In the genomic region with DNA sequence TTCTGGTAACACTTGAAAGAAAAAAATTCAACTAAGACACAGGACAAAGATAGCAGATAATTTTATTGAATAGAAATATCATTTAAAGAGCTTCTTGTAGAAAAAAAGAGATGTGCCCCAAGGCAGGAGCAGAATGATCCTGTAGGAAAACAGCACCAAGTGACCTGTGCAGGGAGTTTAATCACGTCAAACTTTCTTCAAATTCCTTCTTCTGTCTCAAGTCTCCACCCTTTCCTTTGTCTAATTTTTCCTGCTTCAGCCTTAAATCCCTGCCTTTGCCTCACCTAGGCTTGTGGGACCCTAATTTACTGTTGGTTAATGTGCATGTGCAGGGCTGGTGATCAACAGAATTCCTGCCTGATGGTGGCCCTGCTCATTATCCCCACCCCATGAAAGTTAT, we compare ENCODE assay signal across 24 cellular contexts.
DNase-seq lines count a peak whose midpoint lies in the region; ATAC-seq, FAIRE-seq and TF ChIP-seq lines count a peak whose summit lies in the region.
"Had no signal": no experiment of that assay in that cellular context is flagged by ENCODE, and none has a peak within 500 bp of the region (broad histone marks: within the 10 kb centered on the region; RNA-seq: fewer than 3 reads in every experiment).

No MANE protein-coding gene starts in this region.

- intact Hi-C loops in Calu3 (cut with micrococcal nuclease; ENCODE audit: unreplicated experiment): no loop called here

- peak overlapping the region; percentile 91 for H2BK120ac ChIP-seq in H1 (replicated peaks; ENCODE audit: low read depth, low read length)

- no peak overlapping the region for H2AFZ ChIP-seq in H1 (ENCODE audit: low read length)

- peak overlapping the region; percentile 98 for H2BK12ac ChIP-seq in H1 (ENCODE audit: low read depth, low read length)

- H3K23ac ChIP-seq in H1 (ENCODE audit: insufficient read length): no peak overlapping the region

- H3K27ac Mint-ChIP-seq in Calu3 (ENCODE audit: unreplicated experiment): peak overlapping the region; percentile 83
- H3K27ac Mint-ChIP-seq: CD8-positive, alpha-beta T cell; IgD-negative memory B cell had no signal

- peaks cover 16% of the 10 kb centered on the region for H3K9me3 Mint-ChIP-seq in Calu3 (ENCODE audit: low read depth, unreplicated experiment)
- H3K9me3 Mint-ChIP-seq: CD8-positive, alpha-beta T cell had no signal

- peak overlapping the region; percentile 46; the same call in 1 of the 2 replicates for H3K9ac ChIP-seq in HUES48 (ENCODE audit: low read depth, low read length)
- H3K9ac ChIP-seq in H1 (replicated peaks in 1 of 4; ENCODE audit: extremely low read depth in 1 of 4, low read depth in 3 of 4, low read length in 3 of 4): no peak overlapping the region
- H3K9ac ChIP-seq in iPS-18a (ENCODE audit: low read length): no peak overlapping the region

- ATAC-seq in GM19463 (IDR thresholded peaks at IDR 0.05; ENCODE audit: unreplicated experiment): no peak
- ATAC-seq: CD8-positive, alpha-beta T cell had no signal

- no peaks in the 10 kb centered on the region for H3K79me2 ChIP-seq in H1 (ENCODE audit: control insufficient read depth in 1 of 2, insufficient read depth in 2 of 2, low read length in 2 of 2)

- H3K36me3 ChIP-seq in HUES48 (ENCODE audit: control insufficient read depth, insufficient read depth, low read length) (no peaks in the 10 kb centered on the region), H1 (ENCODE audit: control insufficient read depth in 2 of 4, insufficient read depth in 4 of 4, low read length in 3 of 4) (peaks cover 0 to 5% (median 1%) of the 10 kb centered on the region in 4 experiments; a peak in 1 of 8 replicates), iPS-18a (ENCODE audit: control insufficient read depth, low read depth, low read length) (no peaks in the 10 kb centered on the region), tibial nerve (no peaks in the 10 kb centered on the region), Peyer's patch (no peaks in the 10 kb centered on the region)

- 13% methylated on average over 1 of the region's 1 CpG; no CpG with 5 or more reads in 1 of the 2 experiments for WGBS in H1 (ENCODE audit: extremely low coverage in 1 of 2, insufficient coverage in 1 of 2, insufficient read length in 1 of 2, insufficient replicate concordance in 2 of 2, low coverage in 1 of 2, low lambda C conversion rate in 2 of 2, missing lambda C conversion rate in 1 of 2), 2 experiments
- WGBS in tibial nerve, 2 donors: 17 to 28% methylated on average over 1 of the region's 1 CpG

- H4K20me1 ChIP-seq in H1 (replicated peaks in 1 of 2; ENCODE audit: control insufficient read depth in 1 of 2, insufficient read depth in 2 of 2, low read length in 2 of 2): no peaks in the 10 kb centered on the region

- TF ChIP-seq POLR2A in H1 (IDR thresholded peaks at IDR 0.05; ENCODE audit: control extremely low read depth in 1 of 2, low read depth in 2 of 2, low read length in 2 of 2) (no peak), tibial nerve (IDR thresholded peaks at IDR 0.05) (no peak), Peyer's patch (IDR thresholded peaks at IDR 0.05) (no peak)

- H3K79me1 ChIP-seq in H1 (ENCODE audit: low read depth, low read length): no peaks in the 10 kb centered on the region

- H2BK20ac ChIP-seq in H1 (ENCODE audit: low read length): peak overlapping the region; percentile 92

- no peak for TF ChIP-seq EP300 in H1 (IDR thresholded peaks at IDR 0.05; ENCODE audit: borderline replicate concordance in 1 of 2, low read depth in 2 of 2, low read length in 2 of 2)
- no peak for TF ChIP-seq EP300 in tibial nerve (IDR thresholded peaks at IDR 0.05)

- no peak overlapping the region for H3K56ac ChIP-seq in H1 (replicated peaks; ENCODE audit: insufficient read length, low read depth, low read length)

- peak overlapping the region; percentile 97 for H2BK5ac ChIP-seq in H1 (ENCODE audit: low read depth, low read length)

- H3K36me3 Mint-ChIP-seq in Calu3 (ENCODE audit: insufficient read depth, unreplicated experiment): peaks cover 16% of the 10 kb centered on the region
- H3K36me3 Mint-ChIP-seq: CD8-positive, alpha-beta T cell; IgD-negative memory B cell had no signal

- H3K4me1 ChIP-seq in HUES48 (ENCODE audit: control insufficient read depth, insufficient read depth, low read length) (peaks cover 28% of the 10 kb centered on the region), H1 (replicated peaks in 1 of 4; ENCODE audit: control insufficient read depth in 3 of 4, insufficient read depth in 4 of 4, low read length in 3 of 4) (peaks cover 0 to 12% (median 7%) of the 10 kb centered on the region in 4 experiments; a peak in 6 of 7 replicates), iPS-18a (ENCODE audit: control insufficient read depth, low read depth, low read length) (peaks cover 24% of the 10 kb centered on the region), tibial nerve (no peaks in the 10 kb centered on the region), Peyer's patch (no peaks in the 10 kb centered on the region)

- no peaks in the 10 kb centered on the region; the same call in 1 of the 2 replicates for H3K23me2 ChIP-seq in H1 (ENCODE audit: low read depth, low read length)

- H3K9me3 ChIP-seq in HUES48 (ENCODE audit: control insufficient read depth, insufficient read depth, low read length) (peaks cover 13% of the 10 kb centered on the region), H1 (ENCODE audit: insufficient read depth in 2 of 2, low read depth in 1 of 2, low read length in 1 of 2) (peaks cover 3 to 4% of the 10 kb centered on the region in 2 experiments; a peak in 2 of 4 replicates), iPS-18a (ENCODE audit: control insufficient read depth, low read depth, low read length) (no peaks in the 10 kb centered on the region), tibial nerve (no peaks in the 10 kb centered on the region), Peyer's patch (no peaks in the 10 kb centered on the region)

- peak overlapping the region; percentile 14 for H3K4me3 Mint-ChIP-seq in Calu3 (ENCODE audit: low read depth, unreplicated experiment)
- H3K4me3 Mint-ChIP-seq: CD8-positive, alpha-beta T cell; IgD-negative memory B cell had no signal

- no peak overlapping the region for H4K8ac ChIP-seq in H1 (ENCODE audit: extremely low read depth, insufficient read depth, low read length)

- peak overlapping the region; percentile 87 for H4K91ac ChIP-seq in H1 (replicated peaks; ENCODE audit: insufficient read length, low read length)

- TF ChIP-seq RAD21 in H1 (IDR thresholded peaks at IDR 0.05 in 1 of 2, conservative IDR thresholded peaks at IDR 0.05 in 1 of 2; ENCODE audit: low read depth in 2 of 2, low read length in 2 of 2): no peak

- peak overlapping the region; percentile 95; the same call in 1 of the 2 replicates for H2AK5ac ChIP-seq in H1 (ENCODE audit: low read depth, low read length)

- CTCF ChIA-PET in Calu3 (lab: Charles Lee): no interaction called here
- CTCF ChIA-PET in H1 (lab: Charles Lee; ENCODE audit: partially characterized antibody): no interaction called here

- H3K27me3 Mint-ChIP-seq in Calu3 (ENCODE audit: unreplicated experiment): no peaks in the 10 kb centered on the region
- H3K27me3 Mint-ChIP-seq: IgD-negative memory B cell had no signal

- no peak for FAIRE-seq in H1 (lab: Jason Lieb, UNC)
- FAIRE-seq: D721Med had no signal

- H3K14ac ChIP-seq in H1 (ENCODE audit: insufficient read length): no peak overlapping the region

- H3K4me3 ChIP-seq in HUES48 (ENCODE audit: low read depth, low read length) (peak overlapping the region; percentile 36), H1 (ENCODE audit: extremely low read depth in 1 of 4, insufficient read depth in 2 of 4, low read depth in 3 of 4, low read length in 4 of 4) (peak overlapping the region in 1 of 4 experiments; percentile 27; a peak in 1 of 8 replicates), iPS-18a (ENCODE audit: low read length) (peak overlapping the region; percentile 44), tibial nerve (no peak overlapping the region), Peyer's patch (no peak overlapping the region)

- peak overlapping the region; percentile 78 for H4K5ac ChIP-seq in H1 (ENCODE audit: insufficient read length, low read depth, low read length)

- POLR2A ChIA-PET in H1 (lab: Charles Lee; ENCODE audit: partially characterized antibody): no interaction called here

- peak; percentile 8 for DNase-seq in Calu3
- no peak for DNase-seq in H1 (ENCODE audit: low read depth in 1 of 2, low spot score in 2 of 2)
- no peak for DNase-seq in central memory CD4-positive, alpha-beta T cell
- no peak for DNase-seq in tibial nerve (ENCODE audit: low spot score in 2 of 2)
- no peak for DNase-seq in Peyer's patch
- DNase-seq: AML-193; C1 segment of cervical spinal cord; CD8-positive, alpha-beta T cell; HCEC 1CT; MV-4-11; NCI-H1105 treated with DMSO at 0.1 percent for 48 hours; NCI-H1694; NCI-H2081; NCI-H2171; NCI-H345; NCI-H524; NCI-H774; SHP77 had no signal

- no peaks in the 10 kb centered on the region for H3K27me3 ChIP-seq in HUES48 (ENCODE audit: control insufficient read depth, insufficient read depth, low read length)
- no peaks in the 10 kb centered on the region for H3K27me3 ChIP-seq in H1 (replicated peaks in 1 of 4; ENCODE audit: control insufficient read depth in 3 of 4, extremely low read depth in 1 of 4, insufficient read depth in 3 of 4, low read length in 3 of 4)
- no peaks in the 10 kb centered on the region for H3K27me3 ChIP-seq in iPS-18a (ENCODE audit: control insufficient read depth, insufficient read depth, low read length)
- no peaks in the 10 kb centered on the region for H3K27me3 ChIP-seq in tibial nerve
- H3K27me3 ChIP-seq in Peyer's patch: no peaks in the 10 kb centered on the region

- H3K4me1 Mint-ChIP-seq in Calu3 (ENCODE audit: low read depth, unreplicated experiment): peaks cover 67% of the 10 kb centered on the region
- H3K4me1 Mint-ChIP-seq: IgD-negative memory B cell had no signal

- H3K4ac ChIP-seq in H1 (replicated peaks; ENCODE audit: insufficient read length, low read depth, low read length): peak overlapping the region; percentile 86

- TF ChIP-seq CTCF in Calu3 (IDR thresholded peaks at IDR 0.05; ENCODE audit: unreplicated experiment): no peak
- no peak for TF ChIP-seq CTCF in H1 (IDR thresholded peaks at IDR 0.05; ENCODE audit: control extremely low read depth in 1 of 3, insufficient read depth in 1 of 3, low read depth in 1 of 3, low read length in 3 of 3)
- no peak for TF ChIP-seq CTCF in tibial nerve (IDR thresholded peaks at IDR 0.05)
- TF ChIP-seq CTCF in Peyer's patch (IDR thresholded peaks at IDR 0.05): no peak

- no TSS peak for BruUV-seq in Calu3 (replicated peaks; lab: Mats Ljungman, UMichigan)

- H3K4me2 ChIP-seq in H1 (ENCODE audit: insufficient read depth in 1 of 2, low read depth in 2 of 2, low read length in 2 of 2): peak overlapping the region; percentile 19 to 37; a peak in 3 of 4 replicates

- peak overlapping the region; percentile 91 for H3K18ac ChIP-seq in H1 (ENCODE audit: extremely low read depth, low read length)

- H2BK15ac ChIP-seq in H1 (ENCODE audit: low read length): no peak overlapping the region

- H3K27ac ChIP-seq in HUES48 (ENCODE audit: low read depth, low read length) (peak overlapping the region; percentile 94), H1 (ENCODE audit: low read depth, low read length) (peak overlapping the region; percentile 55; the same call in 1 of the 2 replicates), iPS-18a (ENCODE audit: low read length) (peak overlapping the region; percentile 78), tibial nerve (no peak overlapping the region), Peyer's patch (no peak overlapping the region)
- H3K27ac ChIP-seq: HL-60 had no signal

Comparison
In these comparisons a context has a peak if more than half of its experiments do, and no peak if none do; other contexts are left out.
1. H3K27ac ChIP-seq: peak in HUES48 (single experiment), H1 (single experiment) and iPS-18a (single experiment); none in tibial nerve (0 of 4) and Peyer's patch (0 of 4).
2. H3K4me3 ChIP-seq: peak in HUES48 (single experiment) and iPS-18a (single experiment); none in tibial nerve (0 of 4) and Peyer's patch (0 of 4).